ENCODE assay signal across 9 cellular contexts in the genomic region with DNA sequence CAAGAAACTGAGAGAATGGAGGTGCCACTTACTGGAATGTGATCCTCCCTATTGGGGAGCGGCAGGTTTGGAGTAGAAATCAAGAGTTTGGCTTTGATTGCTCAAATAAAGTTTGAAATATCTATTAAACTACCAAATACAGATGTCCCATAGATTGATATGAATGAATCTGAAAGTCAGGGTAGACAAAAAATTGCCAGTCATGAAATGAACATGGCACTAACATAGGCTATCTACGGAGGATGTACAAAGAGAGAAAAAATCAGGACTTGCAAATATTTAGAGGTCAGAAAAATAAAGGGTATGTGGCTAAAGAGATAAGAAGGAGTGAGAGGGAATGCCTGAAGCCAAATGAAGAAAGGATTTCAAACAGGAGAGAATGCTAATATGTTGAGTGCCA.
"Had no signal": no experiment of that assay in that cellular context is flagged by ENCODE, and none has a peak within 500 bp of the region (broad histone marks: within the 10 kb centered on the region; RNA-seq: fewer than 3 reads in every experiment).

No MANE protein-coding gene starts in this region.

- H3K9ac ChIP-seq: GM23248 had no signal

- H3K9me3 Mint-ChIP-seq: H9 had no signal

- H3K4me3 Mint-ChIP-seq: H9 had no signal

- H3K27ac ChIP-seq: GM23248, HL-60 had no signal

- H3K4me3 ChIP-seq: GM23248, K562 had no signal

- DNase-seq: GM23248, H9, HCEC 1CT, IMR-90, KG1 had no signal

- FAIRE-seq: H1, H54, K562 had no signal

- ATAC-seq: K562 had no signal

- H3K27ac Mint-ChIP-seq: H9 had no signal
